19 cellular contexts compared by ENCODE assay signal in genomic region chr4:2691313-2691712, GRCh38.
A peak's percentile ranks its signal among the peaks of the same experiment; 100 is the strongest.
DNase-seq lines count a peak whose midpoint lies in the region; ATAC-seq and TF ChIP-seq lines count a peak whose summit lies in the region.
"Had no signal": no experiment of that assay in that cellular context is flagged by ENCODE, and none has a peak within 500 bp of the region (broad histone marks: within the 10 kb centered on the region; RNA-seq: fewer than 3 reads in every experiment).

No MANE protein-coding gene starts in this region.

- H3K36me3 ChIP-seq in OCI-LY1 (ENCODE audit: insufficient read depth, low read length) (peaks cover 25% of the 10 kb centered on the region; the same call in 1 of the 2 replicates), mucosa of descending colon (ENCODE audit: low read depth) (peaks cover 9% of the 10 kb centered on the region)
- peaks cover 52% of the 10 kb centered on the region for H3K36me3 ChIP-seq in CD8-positive, alpha-beta memory T cell (ENCODE audit: insufficient read depth, low read length)
- H3K36me3 ChIP-seq: ovary had no signal

- TF ChIP-seq CTCF in OCI-LY1 (IDR thresholded peaks at IDR 0.05; ENCODE audit: low read length) (no peak), mucosa of descending colon (IDR thresholded peaks at IDR 0.05) (no peak)

- POLR2A ChIA-PET in CD8-positive, alpha-beta memory T cell (lab: Charles Lee): no interaction called here

- DNase-seq in activated T-cell treated with anti-CD3 and anti-CD28 coated beads, Interleukin-2, amount 50 U/mL, for 72 hours: no peak
- DNase-seq in activated T-cell treated with anti-CD3 and anti-CD28 coated beads for 4 hours (no peak), mucosa of descending colon (no peak), SKM-1 (lab: John Stamatoyannopoulos, UW; ENCODE audit: unreplicated experiment) (no peak)
- DNase-seq in activated naive CD8-positive, alpha-beta T cell treated with anti-CD3 and anti-CD28 coated beads, Interleukin-2, amount 50 U/mL, for 24 hours: no peak
- no peak for DNase-seq in stimulated activated effector memory CD8-positive, alpha-beta T cell treated with anti-CD3 and anti-CD28 coated beads, Interleukin-12 subunit alpha, Interleukin-12 subunit beta, amount 100 ng/mL, for 72 hours (ENCODE audit: low spot score in 2 of 2)
- DNase-seq in CD8-positive, alpha-beta memory T cell: no peak
- DNase-seq: DMS79, foreskin melanocyte, GM23248, NCI-H1417, NCI-H524 treated with DMSO at 0.1 percent for 48 hours, ovary, right lobe of liver, SK-N-SH, thyroid gland had no signal

- ATAC-seq in activated T-cell treated with anti-CD3 and anti-CD28 coated beads, Interleukin-2, amount 50 U/mL, for 72 hours (replicated peaks in 1 of 2): no peak
- ATAC-seq in activated naive CD8-positive, alpha-beta T cell treated with anti-CD3 and anti-CD28 coated beads, Interleukin-2, amount 50 U/mL, for 24 hours: no peak
- ATAC-seq in stimulated activated effector memory CD8-positive, alpha-beta T cell treated with anti-CD3 and anti-CD28 coated beads, Interleukin-12 subunit alpha, Interleukin-12 subunit beta, amount 100 ng/mL, for 72 hours: no peak
- no peak for ATAC-seq in mucosa of descending colon
- ATAC-seq: right lobe of liver had no signal

- H3K79me2 ChIP-seq in OCI-LY1 (ENCODE audit: insufficient read depth, low read length): no peaks in the 10 kb centered on the region

- H3K36me3 Mint-ChIP-seq in activated T-cell treated with anti-CD3 and anti-CD28 coated beads, Interleukin-2, amount 50 U/mL, for 72 hours (ENCODE audit: insufficient read depth in 2 of 2): peaks cover 15 to 44% of the 10 kb centered on the region in 2 donors
- H3K36me3 Mint-ChIP-seq in activated naive CD8-positive, alpha-beta T cell treated with anti-CD3 and anti-CD28 coated beads, Interleukin-2, amount 50 U/mL, for 24 hours (ENCODE audit: low read depth): peaks cover 58% of the 10 kb centered on the region
- peaks cover 91% of the 10 kb centered on the region for H3K36me3 Mint-ChIP-seq in stimulated activated effector memory CD8-positive, alpha-beta T cell treated with anti-CD3 and anti-CD28 coated beads, Interleukin-12 subunit alpha, Interleukin-12 subunit beta, amount 100 ng/mL, for 72 hours
- H3K36me3 Mint-ChIP-seq in CD8-positive, alpha-beta memory T cell: peaks cover 0 to 94% (median 27%) of the 10 kb centered on the region in 3 donors

- H3K4me3 Mint-ChIP-seq in activated T-cell treated with anti-CD3 and anti-CD28 coated beads, Interleukin-2, amount 50 U/mL, for 72 hours: peak overlapping the region; percentile 51 to 69
- peak overlapping the region; percentile 40 for H3K4me3 Mint-ChIP-seq in activated naive CD8-positive, alpha-beta T cell treated with anti-CD3 and anti-CD28 coated beads, Interleukin-2, amount 50 U/mL, for 24 hours
- H3K4me3 Mint-ChIP-seq in stimulated activated effector memory CD8-positive, alpha-beta T cell treated with anti-CD3 and anti-CD28 coated beads, Interleukin-12 subunit alpha, Interleukin-12 subunit beta, amount 100 ng/mL, for 72 hours: peak overlapping the region; percentile 24
- no peak overlapping the region for H3K4me3 Mint-ChIP-seq in CD8-positive, alpha-beta memory T cell

- H3K27me3 Mint-ChIP-seq in activated T-cell treated with anti-CD3 and anti-CD28 coated beads, Interleukin-2, amount 50 U/mL, for 72 hours (ENCODE audit: low read depth): no peaks in the 10 kb centered on the region
- H3K27me3 Mint-ChIP-seq in activated naive CD8-positive, alpha-beta T cell treated with anti-CD3 and anti-CD28 coated beads, Interleukin-2, amount 50 U/mL, for 24 hours: no peaks in the 10 kb centered on the region
- no peaks in the 10 kb centered on the region for H3K27me3 Mint-ChIP-seq in CD8-positive, alpha-beta memory T cell

- H3K4me2 ChIP-seq in OCI-LY1 (ENCODE audit: low read length): no peak overlapping the region
- H3K4me2 ChIP-seq: SK-N-SH had no signal

- H3K27me3 ChIP-seq in OCI-LY1 (ENCODE audit: insufficient read depth, low read length): no peaks in the 10 kb centered on the region
- H3K27me3 ChIP-seq in CD8-positive, alpha-beta memory T cell (ENCODE audit: insufficient read depth, low read length, poor library complexity, severe bottlenecking): no peaks in the 10 kb centered on the region
- H3K27me3 ChIP-seq: dorsolateral prefrontal cortex, ovary, right lobe of liver, thyroid gland had no signal

- no peak overlapping the region for H2AFZ ChIP-seq in OCI-LY1 (ENCODE audit: low read length)
- H2AFZ ChIP-seq: GM23248 had no signal

- H3K27ac Mint-ChIP-seq in activated T-cell treated with anti-CD3 and anti-CD28 coated beads, Interleukin-2, amount 50 U/mL, for 72 hours: peak overlapping the region; percentile 93
- H3K27ac Mint-ChIP-seq in activated naive CD8-positive, alpha-beta T cell treated with anti-CD3 and anti-CD28 coated beads, Interleukin-2, amount 50 U/mL, for 24 hours: peak overlapping the region; percentile 96
- H3K27ac Mint-ChIP-seq in stimulated activated effector memory CD8-positive, alpha-beta T cell treated with anti-CD3 and anti-CD28 coated beads, Interleukin-12 subunit alpha, Interleukin-12 subunit beta, amount 100 ng/mL, for 72 hours: peak overlapping the region; percentile 85
- peak overlapping the region in 4 of 8 donors; percentile 22 to 92 (median 56) for H3K27ac Mint-ChIP-seq in CD8-positive, alpha-beta memory T cell

- H3K4me1 ChIP-seq in OCI-LY1 (ENCODE audit: insufficient read depth, low read length, severe bottlenecking): peaks cover 46% of the 10 kb centered on the region
- no peaks in the 10 kb centered on the region for H3K4me1 ChIP-seq in CD8-positive, alpha-beta memory T cell (ENCODE audit: insufficient read depth, low read length)
- no peaks in the 10 kb centered on the region for H3K4me1 ChIP-seq in mucosa of descending colon (ENCODE audit: low read depth)
- H3K4me1 ChIP-seq: right lobe of liver had no signal

- H3K9me3 ChIP-seq in OCI-LY1 (ENCODE audit: low read length) (no peaks in the 10 kb centered on the region), mucosa of descending colon (no peaks in the 10 kb centered on the region)
- H3K9me3 ChIP-seq in CD8-positive, alpha-beta memory T cell (ENCODE audit: low read length): no peaks in the 10 kb centered on the region
- H3K9me3 ChIP-seq: ovary, right lobe of liver, SK-N-SH, thyroid gland had no signal

- peak overlapping the region; percentile 73 for H3K27ac ChIP-seq in OCI-LY1 (ENCODE audit: low read depth, low read length, poor library complexity, severe bottlenecking)
- H3K27ac ChIP-seq in CD8-positive, alpha-beta memory T cell (ENCODE audit: low read depth, low read length): no peak overlapping the region
- H3K27ac ChIP-seq: dorsolateral prefrontal cortex, GM23248, HL-60, ovary, right lobe of liver, thyroid gland had no signal

- H3K9me2 ChIP-seq in OCI-LY1 (ENCODE audit: low read depth, low read length): no peaks in the 10 kb centered on the region
- H3K9me2 ChIP-seq: SK-N-SH had no signal

- H3K9ac ChIP-seq in OCI-LY1 (ENCODE audit: low read length): no peak overlapping the region
- H3K9ac ChIP-seq: GM23248, SK-N-SH had no signal

- no peaks in the 10 kb centered on the region for H3F3A ChIP-seq in OCI-LY1 (ENCODE audit: insufficient read depth, low read length)

- H3K4me3 ChIP-seq in OCI-LY1 (ENCODE audit: low read depth, low read length, poor library complexity, severe bottlenecking) (no peak overlapping the region), mucosa of descending colon (no peak overlapping the region)
- H3K4me3 ChIP-seq in CD8-positive, alpha-beta memory T cell (ENCODE audit: low read length): no peak overlapping the region
- H3K4me3 ChIP-seq: dorsolateral prefrontal cortex, GM23248, ovary, right lobe of liver, thyroid gland had no signal

- CTCF ChIA-PET in CD8-positive, alpha-beta memory T cell (lab: Charles Lee): no interaction called here

- intact Hi-C loops in mucosa of descending colon (cut with DNase I, micrococcal nuclease): no loop called here

- no peaks in the 10 kb centered on the region for H3K9me3 Mint-ChIP-seq in activated T-cell treated with anti-CD3 and anti-CD28 coated beads, Interleukin-2, amount 50 U/mL, for 72 hours
- H3K9me3 Mint-ChIP-seq in activated naive CD8-positive, alpha-beta T cell treated with anti-CD3 and anti-CD28 coated beads, Interleukin-2, amount 50 U/mL, for 24 hours: no peaks in the 10 kb centered on the region
- no peaks in the 10 kb centered on the region for H3K9me3 Mint-ChIP-seq in stimulated activated effector memory CD8-positive, alpha-beta T cell treated with anti-CD3 and anti-CD28 coated beads, Interleukin-12 subunit alpha, Interleukin-12 subunit beta, amount 100 ng/mL, for 72 hours
- H3K9me3 Mint-ChIP-seq in CD8-positive, alpha-beta memory T cell: no peaks in the 10 kb centered on the region

- no peaks in the 10 kb centered on the region for H4K20me1 ChIP-seq in OCI-LY1 (ENCODE audit: insufficient read depth, low read length)

- H3K4me1 Mint-ChIP-seq in activated T-cell treated with anti-CD3 and anti-CD28 coated beads, Interleukin-2, amount 50 U/mL, for 72 hours (ENCODE audit: low read depth): peaks cover 42% of the 10 kb centered on the region
- peaks cover 43% of the 10 kb centered on the region for H3K4me1 Mint-ChIP-seq in activated naive CD8-positive, alpha-beta T cell treated with anti-CD3 and anti-CD28 coated beads, Interleukin-2, amount 50 U/mL, for 24 hours
- peaks cover 56% of the 10 kb centered on the region for H3K4me1 Mint-ChIP-seq in stimulated activated effector memory CD8-positive, alpha-beta T cell treated with anti-CD3 and anti-CD28 coated beads, Interleukin-12 subunit alpha, Interleukin-12 subunit beta, amount 100 ng/mL, for 72 hours
- H3K4me1 Mint-ChIP-seq in CD8-positive, alpha-beta memory T cell: peaks cover 3 to 9% (median 8%) of the 10 kb centered on the region in 3 donors

Comparison
In these comparisons a context has a peak if more than half of its experiments do, and no peak if none do; other contexts are left out.
1. H3K4me3 Mint-ChIP-seq: peak in activated T-cell treated with anti-CD3 and anti-CD28 coated beads, Interleukin-2, amount 50 U/mL, for 72 hours (2 of 2), activated naive CD8-positive, alpha-beta T cell treated with anti-CD3 and anti-CD28 coated beads, Interleukin-2, amount 50 U/mL, for 24 hours (single experiment) and stimulated activated effector memory CD8-positive, alpha-beta T cell treated with anti-CD3 and anti-CD28 coated beads, Interleukin-12 subunit alpha, Interleukin-12 subunit beta, amount 100 ng/mL, for 72 hours (single experiment); none in CD8-positive, alpha-beta memory T cell (0 of 7).